In the genomic region with DNA sequence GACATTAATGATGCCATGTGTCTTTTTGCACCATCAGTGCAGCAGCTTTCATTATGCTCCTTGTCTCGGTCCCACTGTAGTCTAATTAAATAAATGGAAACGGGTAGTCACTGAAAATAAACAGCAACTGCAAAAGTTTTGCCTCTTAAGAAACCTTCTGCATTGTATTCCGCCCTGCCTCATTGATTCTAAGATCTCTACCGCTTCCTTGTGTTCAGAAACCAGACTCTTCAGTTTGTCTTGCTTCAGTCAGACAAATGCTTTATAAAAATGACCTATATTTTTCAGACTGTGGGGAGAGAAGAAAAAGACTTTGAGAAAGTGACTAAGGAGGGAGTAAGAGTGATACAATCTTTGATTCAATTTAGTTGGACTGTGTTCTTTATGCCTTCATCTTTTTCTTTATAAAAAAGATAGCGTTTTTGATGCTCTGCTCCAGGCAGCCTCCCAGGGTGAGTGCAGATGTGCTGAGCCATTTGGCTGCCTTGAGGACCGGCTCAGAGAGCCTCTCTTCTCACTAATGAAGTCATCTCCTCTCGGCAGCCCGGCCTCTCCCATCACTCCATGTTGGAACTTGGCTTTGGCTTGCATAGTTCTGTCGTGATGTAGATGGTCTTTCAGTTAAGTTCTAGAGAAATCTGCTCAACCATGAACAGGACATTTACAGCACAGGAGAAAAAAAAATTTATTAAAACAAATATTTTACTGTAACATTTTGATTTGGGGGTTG, we compare ENCODE assay signal across 15 cellular contexts. TPM values are rescaled to one million over a fixed set of nuclear protein-coding genes. Genes with fewer than 3 reads are reported as not detected.
A peak's percentile ranks its signal among the peaks of the same experiment; 100 is the strongest.
DNase-seq lines count a peak whose midpoint lies in the region; ATAC-seq and TF ChIP-seq lines count a peak whose summit lies in the region.
"Had no signal": no experiment of that assay in that cellular context is flagged by ENCODE, and none has a peak within 500 bp of the region (broad histone marks: within the 10 kb centered on the region; RNA-seq: fewer than 3 reads in every experiment).

No MANE protein-coding gene starts in this region.

- CTCF ChIA-PET in PC-3 (lab: Charles Lee), result no interaction called here

- H3K9me3 ChIP-seq in PC-3 (ENCODE audit: low read length), result no peaks in the 10 kb centered on the region
- no peaks in the 10 kb centered on the region for H3K9me3 ChIP-seq in neural cell (ENCODE audit: low read length)
- H3K9me3 ChIP-seq in HAP-1, result no peaks in the 10 kb centered on the region
- H3K9me3 ChIP-seq: prostate gland had no signal

- H2AFZ ChIP-seq in PC-3 (ENCODE audit: low read length) (no peak overlapping the region), neural cell (ENCODE audit: low read depth, low read length) (no peak overlapping the region)

- no peak overlapping the region for H3K4me3 ChIP-seq in PC-3 (ENCODE audit: low read length)
- peak overlapping the region; percentile 44 for H3K4me3 ChIP-seq in fibroblast of the aortic adventitia (ENCODE audit: low read depth, low read length)
- no peak overlapping the region for H3K4me3 ChIP-seq in neural cell (ENCODE audit: low read length)
- H3K4me3 ChIP-seq in HAP-1, result no peak overlapping the region
- H3K4me3 ChIP-seq: prostate gland had no signal

- intact Hi-C loops in PC-3 (cut with micrococcal nuclease), result no loop called here

- no peaks in the 10 kb centered on the region for H3K79me2 ChIP-seq in PC-3 (ENCODE audit: low read length)
- peaks cover 44% of the 10 kb centered on the region for H3K79me2 ChIP-seq in neural cell (replicated peaks; ENCODE audit: insufficient read depth, low read length)

- in situ Hi-C loops in HAP-1 (cut with MboI; ENCODE audit: low sequenced_read_pairs), result no loop called here

- H3K4me1 ChIP-seq in PC-3 (ENCODE audit: insufficient read depth, low read length) (peaks cover 10% of the 10 kb centered on the region; the same call in 1 of the 2 replicates), HAP-1 (peaks cover 7% of the 10 kb centered on the region)
- H3K4me1 ChIP-seq: prostate gland had no signal

- H3K9ac ChIP-seq in PC-3 (ENCODE audit: low read length) (no peak overlapping the region), neural cell (ENCODE audit: low read length) (no peak overlapping the region)

- peak; percentile 83 for DNase-seq in AG20443 (ENCODE audit: low spot score)
- DNase-seq in PC-3, result peak; percentile 2
- peak; percentile 89 for DNase-seq in fibroblast of the aortic adventitia (ENCODE audit: low read depth)
- no peak for DNase-seq in HAP-1 (ENCODE audit: low spot score in 2 of 2)
- no peak for DNase-seq in mesenteric fat pad (ENCODE audit: low spot score)
- DNase-seq: activated gamma-delta T cell; central memory CD4-positive, alpha-beta T cell; NCI-H524 treated with DMSO at 0.1 percent for 48 hours; RPMI8226; stimulated activated CD4-positive, alpha-beta T cell treated with anti-CD3 and anti-CD28 coated beads, Interleukin-4, amount 100 ng/mL, for 4 hours; stimulated activated naive B cell treated with anti-CD40 and anti-IgM and Interleukin-4, amounts not matched to agents 10 μg/mL and 1 μg/mL and 100 μg/mL, for 72 hours had no signal

- H3K9me2 ChIP-seq in PC-3 (replicated peaks; ENCODE audit: low read length) (no peaks in the 10 kb centered on the region), neural cell (ENCODE audit: insufficient read depth, low read length) (no peaks in the 10 kb centered on the region)

- peak; percentile 60 for TF ChIP-seq RAD21 in neural cell (conservative IDR thresholded peaks at IDR 0.05)

- POLR2A ChIA-PET in PC-3 (lab: Charles Lee; ENCODE audit: unreplicated experiment), result no interaction called here

- no TSS peak for BruUV-seq in PC-3 (replicated peaks; lab: Mats Ljungman, UMichigan)

- H3K27me3 ChIP-seq in PC-3 (ENCODE audit: low read length), result peaks cover 52% of the 10 kb centered on the region
- H3K27me3 ChIP-seq in neural cell (ENCODE audit: insufficient read depth, low read depth, low read length), result no peaks in the 10 kb centered on the region
- peaks cover 26% of the 10 kb centered on the region for H3K27me3 ChIP-seq in HAP-1 (ENCODE audit: low read depth)

- ATAC-seq in PC-3 (no peak), GM18867 (IDR thresholded peaks at IDR 0.05; ENCODE audit: unreplicated experiment) (no peak), HG02610 (IDR thresholded peaks at IDR 0.05; ENCODE audit: unreplicated experiment) (no peak)
- ATAC-seq: stimulated activated naive B cell treated with anti-CD40 and anti-IgM and Interleukin-4, amounts not matched to agents 10 μg/mL and 1 μg/mL and 100 μg/mL, for 72 hours had no signal

- H4K20me1 ChIP-seq in PC-3 (ENCODE audit: low read length) (no peaks in the 10 kb centered on the region), neural cell (ENCODE audit: insufficient read depth) (peaks cover 4% of the 10 kb centered on the region)

- H3K4me2 ChIP-seq in PC-3 (ENCODE audit: low read length) (no peak overlapping the region), neural cell (ENCODE audit: low read length) (no peak overlapping the region)

- H3F3A ChIP-seq in PC-3 (ENCODE audit: low read length, unreplicated experiment) (no peaks in the 10 kb centered on the region), neural cell (ENCODE audit: insufficient read depth, low read length, poor library complexity, severe bottlenecking) (no peaks in the 10 kb centered on the region)

- no peak for TF ChIP-seq EP300 in neural cell (conservative IDR thresholded peaks at IDR 0.05; ENCODE audit: poor library complexity, severe bottlenecking)

- TF ChIP-seq CTCF in PC-3 (conservative IDR thresholded peaks at IDR 0.05; ENCODE audit: low read depth, low read length) (no peak; the same call in 1 of the 2 replicates), fibroblast of the aortic adventitia (IDR thresholded peaks at IDR 0.05; ENCODE audit: insufficient read depth, low read length) (peak; percentile 65), neural cell (IDR thresholded peaks at IDR 0.05; ENCODE audit: poor library complexity, severe bottlenecking) (peak; percentile 45)

- H3K36me3 ChIP-seq in PC-3 (ENCODE audit: low read depth, low read length) (no peaks in the 10 kb centered on the region), neural cell (ENCODE audit: insufficient read depth, low read length) (no peaks in the 10 kb centered on the region), HAP-1 (replicated peaks) (no peaks in the 10 kb centered on the region)
- H3K36me3 ChIP-seq: prostate gland had no signal

- H3K27ac ChIP-seq in PC-3 (ENCODE audit: low read length) (no peak overlapping the region), neural cell (ENCODE audit: low read length) (no peak overlapping the region)
- H3K27ac ChIP-seq: prostate gland had no signal

TF ChIP-seq in neural cell, 6 proteins besides CTCF, POLR2A, EP300 and RAD21:
- TF ChIP-seq MXI1 (conservative IDR thresholded peaks at IDR 0.05; ENCODE audit: poor library complexity, severe bottlenecking) (no peak), POLR2AphosphoS5 (IDR thresholded peaks at IDR 0.05) (no peak), EZH2 (IDR thresholded peaks at IDR 0.05; ENCODE audit: borderline replicate concordance, insufficient read depth, low read length, poor library complexity, severe bottlenecking) (no peak), TAF1 (IDR thresholded peaks at IDR 0.05; ENCODE audit: low read depth) (no peak), SMC3 (conservative IDR thresholded peaks at IDR 0.05; ENCODE audit: poor library complexity) (peak; percentile 55)
- TF ChIP-seq, protein P1, sequence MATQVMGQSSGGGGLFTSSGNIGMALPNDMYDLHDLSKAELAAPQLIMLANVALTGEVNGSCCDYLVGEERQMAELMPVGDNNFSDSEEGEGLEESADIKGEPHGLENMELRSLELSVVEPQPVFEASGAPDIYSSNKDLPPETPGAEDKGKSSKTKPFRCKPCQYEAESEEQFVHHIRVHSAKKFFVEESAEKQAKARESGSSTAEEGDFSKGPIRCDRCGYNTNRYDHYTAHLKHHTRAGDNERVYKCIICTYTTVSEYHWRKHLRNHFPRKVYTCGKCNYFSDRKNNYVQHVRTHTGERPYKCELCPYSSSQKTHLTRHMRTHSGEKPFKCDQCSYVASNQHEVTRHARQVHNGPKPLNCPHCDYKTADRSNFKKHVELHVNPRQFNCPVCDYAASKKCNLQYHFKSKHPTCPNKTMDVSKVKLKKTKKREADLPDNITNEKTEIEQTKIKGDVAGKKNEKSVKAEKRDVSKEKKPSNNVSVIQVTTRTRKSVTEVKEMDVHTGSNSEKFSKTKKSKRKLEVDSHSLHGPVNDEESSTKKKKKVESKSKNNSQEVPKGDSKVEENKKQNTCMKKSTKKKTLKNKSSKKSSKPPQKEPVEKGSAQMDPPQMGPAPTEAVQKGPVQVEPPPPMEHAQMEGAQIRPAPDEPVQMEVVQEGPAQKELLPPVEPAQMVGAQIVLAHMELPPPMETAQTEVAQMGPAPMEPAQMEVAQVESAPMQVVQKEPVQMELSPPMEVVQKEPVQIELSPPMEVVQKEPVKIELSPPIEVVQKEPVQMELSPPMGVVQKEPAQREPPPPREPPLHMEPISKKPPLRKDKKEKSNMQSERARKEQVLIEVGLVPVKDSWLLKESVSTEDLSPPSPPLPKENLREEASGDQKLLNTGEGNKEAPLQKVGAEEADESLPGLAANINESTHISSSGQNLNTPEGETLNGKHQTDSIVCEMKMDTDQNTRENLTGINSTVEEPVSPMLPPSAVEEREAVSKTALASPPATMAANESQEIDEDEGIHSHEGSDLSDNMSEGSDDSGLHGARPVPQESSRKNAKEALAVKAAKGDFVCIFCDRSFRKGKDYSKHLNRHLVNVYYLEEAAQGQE (IDR thresholded peaks at IDR 0.05; ENCODE audit: borderline replicate concordance), result no peak
TF ChIP-seq in neural cell: peak in this region for 1.

RNA-seq across cellular contexts. Expression of a gene that starts 4.1 kb away (rescaled TPM):
- 6.2 and 6.7 TPM in 2 replicates for total RNA-seq in PC-3 (2014; rRNA removed)
- 455 and 1,493 TPM in 2 replicates for total RNA-seq in fibroblast of the aortic adventitia (ENCODE audit: low replicate concordance)
- 1,185 and 1,274 TPM in 2 replicates for polyA plus RNA-seq in neural cell
- 3,969 and 5,103 TPM in 2 replicates for polyA minus RNA-seq in neural cell
- 224 TPM for total RNA-seq in mesenteric fat pad

Comparison
In these comparisons a context has a peak if more than half of its experiments do, and no peak if none do; other contexts are left out.
1. DNase-seq: peak in AG20443 (single experiment), PC-3 (single experiment) and fibroblast of the aortic adventitia (single experiment); none in HAP-1 (0 of 2) and mesenteric fat pad (single experiment).
2. RNA of a gene that starts 4.1 kb away (total RNA-seq): 455 to 1,493 TPM in fibroblast of the aortic adventitia and 224 TPM in mesenteric fat pad (single experiment); 6.2 to 6.7 TPM in PC-3; every median in the first group is over 10 times any median in the second.